1 cellular context compared by ENCODE assay signal in the genomic region with DNA sequence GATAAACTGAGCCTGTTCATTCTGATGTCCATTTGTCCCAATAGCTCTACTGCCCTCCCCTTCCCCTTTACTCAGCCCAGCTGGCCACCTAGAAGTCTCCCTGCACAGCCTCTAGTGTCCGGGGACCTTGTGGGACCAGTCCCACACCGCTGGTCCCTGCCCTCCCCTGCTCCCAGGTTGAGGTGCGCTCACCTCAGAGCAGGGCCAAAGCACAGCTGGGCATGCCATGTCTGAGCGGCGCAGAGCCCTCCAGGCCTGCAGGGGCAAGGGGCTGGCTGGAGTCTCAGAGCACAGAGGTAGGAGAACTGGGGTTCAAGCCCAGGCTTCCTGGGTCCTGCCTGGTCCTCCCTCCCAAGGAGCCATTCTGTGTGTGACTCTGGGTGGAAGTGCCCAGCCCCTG.
TF ChIP-seq lines count a peak whose summit lies in the region.

No MANE protein-coding gene starts in this region.

TF ChIP-seq in HepG2, 621 proteins besides CTCF, POLR2A, EP300 and RAD21:
- TF ChIP-seq ZNF501 (CRISPR knock-in tag; IDR thresholded peaks at IDR 0.05) (0 out of 2 replicates have a peak, but pooled peaks have one; percentile 1), FOXM1 (CRISPR knock-in tag; IDR thresholded peaks at IDR 0.05) (no peak), HNRNPL (IDR thresholded peaks at IDR 0.05; ENCODE audit: low read depth, low read length) (0 out of 2 replicates have a peak, but pooled peaks have one; percentile 20)
- TF ChIP-seq, protein P1, sequence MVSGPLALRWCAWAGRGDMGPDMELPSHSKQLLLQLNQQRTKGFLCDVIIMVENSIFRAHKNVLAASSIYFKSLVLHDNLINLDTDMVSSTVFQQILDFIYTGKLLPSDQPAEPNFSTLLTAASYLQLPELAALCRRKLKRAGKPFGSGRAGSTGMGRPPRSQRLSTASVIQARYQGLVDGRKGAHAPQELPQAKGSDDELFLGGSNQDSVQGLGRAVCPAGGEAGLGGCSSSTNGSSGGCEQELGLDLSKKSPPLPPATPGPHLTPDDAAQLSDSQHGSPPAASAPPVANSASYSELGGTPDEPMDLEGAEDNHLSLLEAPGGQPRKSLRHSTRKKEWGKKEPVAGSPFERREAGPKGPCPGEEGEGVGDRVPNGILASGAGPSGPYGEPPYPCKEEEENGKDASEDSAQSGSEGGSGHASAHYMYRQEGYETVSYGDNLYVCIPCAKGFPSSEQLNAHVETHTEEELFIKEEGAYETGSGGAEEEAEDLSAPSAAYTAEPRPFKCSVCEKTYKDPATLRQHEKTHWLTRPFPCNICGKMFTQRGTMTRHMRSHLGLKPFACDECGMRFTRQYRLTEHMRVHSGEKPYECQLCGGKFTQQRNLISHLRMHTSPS (CRISPR knock-in tag; IDR thresholded peaks at IDR 0.05; ENCODE audit: low read depth): no peak
- TF ChIP-seq, protein P2, sequence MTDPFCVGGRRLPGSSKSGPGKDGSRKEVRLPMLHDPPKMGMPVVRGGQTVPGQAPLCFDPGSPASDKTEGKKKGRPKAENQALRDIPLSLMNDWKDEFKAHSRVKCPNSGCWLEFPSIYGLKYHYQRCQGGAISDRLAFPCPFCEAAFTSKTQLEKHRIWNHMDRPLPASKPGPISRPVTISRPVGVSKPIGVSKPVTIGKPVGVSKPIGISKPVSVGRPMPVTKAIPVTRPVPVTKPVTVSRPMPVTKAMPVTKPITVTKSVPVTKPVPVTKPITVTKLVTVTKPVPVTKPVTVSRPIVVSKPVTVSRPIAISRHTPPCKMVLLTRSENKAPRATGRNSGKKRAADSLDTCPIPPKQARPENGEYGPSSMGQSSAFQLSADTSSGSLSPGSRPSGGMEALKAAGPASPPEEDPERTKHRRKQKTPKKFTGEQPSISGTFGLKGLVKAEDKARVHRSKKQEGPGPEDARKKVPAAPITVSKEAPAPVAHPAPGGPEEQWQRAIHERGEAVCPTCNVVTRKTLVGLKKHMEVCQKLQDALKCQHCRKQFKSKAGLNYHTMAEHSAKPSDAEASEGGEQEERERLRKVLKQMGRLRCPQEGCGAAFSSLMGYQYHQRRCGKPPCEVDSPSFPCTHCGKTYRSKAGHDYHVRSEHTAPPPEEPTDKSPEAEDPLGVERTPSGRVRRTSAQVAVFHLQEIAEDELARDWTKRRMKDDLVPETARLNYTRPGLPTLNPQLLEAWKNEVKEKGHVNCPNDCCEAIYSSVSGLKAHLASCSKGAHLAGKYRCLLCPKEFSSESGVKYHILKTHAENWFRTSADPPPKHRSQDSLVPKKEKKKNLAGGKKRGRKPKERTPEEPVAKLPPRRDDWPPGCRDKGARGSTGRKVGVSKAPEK (CRISPR knock-in tag; IDR thresholded peaks at IDR 0.05; ENCODE audit: borderline replicate concordance): 0 out of 2 replicates have a peak, but pooled peaks have one; percentile 40
